8 cellular contexts compared by ENCODE assay signal in the genomic region with DNA sequence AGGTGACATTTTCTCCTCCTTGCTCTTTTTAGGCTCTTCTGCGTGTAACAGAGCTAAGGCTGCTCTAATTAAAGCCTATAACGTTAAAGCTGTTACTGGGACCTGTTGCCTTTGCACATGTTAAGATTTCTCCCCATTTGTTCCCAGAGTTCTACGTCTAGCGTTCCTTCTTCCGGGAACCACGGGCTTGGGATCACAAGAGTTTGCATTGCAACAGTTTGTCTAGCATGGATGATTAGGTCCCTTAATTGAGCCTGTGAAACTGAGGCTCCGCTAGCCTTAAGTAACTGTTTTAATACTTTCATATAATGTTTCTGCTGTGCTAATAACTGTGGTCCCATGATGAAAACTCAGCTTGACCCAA. TPM values are rescaled to one million over a fixed set of nuclear protein-coding genes. Genes with fewer than 3 reads are reported as not detected.
DNase-seq lines count a peak whose midpoint lies in the region; ATAC-seq and TF ChIP-seq lines count a peak whose summit lies in the region.

No MANE protein-coding gene starts in this region.

- H3K4me1 ChIP-seq in ES-I3 (ENCODE audit: insufficient read depth, low read length) = peaks cover 22% of the 10 kb centered on the region
- peaks cover 0 to 41% (median 0%) of the 10 kb centered on the region in 12 donors for H3K4me1 ChIP-seq in heart left ventricle
- H3K4me1 ChIP-seq in psoas muscle = peaks cover 6% of the 10 kb centered on the region

- TF ChIP-seq POLR2A in heart left ventricle (IDR thresholded peaks at IDR 0.05) = no peak

- H3K36me3 ChIP-seq in ES-I3 (ENCODE audit: insufficient read depth, low read length) (no peaks in the 10 kb centered on the region), heart left ventricle (no peaks in the 10 kb centered on the region), psoas muscle (ENCODE audit: insufficient read depth in 1 of 2, low read depth in 1 of 2) (no peaks in the 10 kb centered on the region)

- TF ChIP-seq CTCF in heart left ventricle (IDR thresholded peaks at IDR 0.05) (no peak), psoas muscle (IDR thresholded peaks at IDR 0.05) (no peak)

- no peak for DNase-seq in T-cell
- DNase-seq in heart left ventricle = no peak
- DNase-seq in psoas muscle = no peak
- DNase-seq in glomerular visceral epithelial cell (ENCODE audit: extremely low spot score) = no peak
- DNase-seq in NCI-H2196 treated with DMSO at 0.1 percent for 48 hours (lab: John Stamatoyannopoulos, UW; ENCODE audit: unreplicated experiment) = no peak
- DNase-seq in NCI-H446 treated with DMSO at 0.1 percent for 48 hours (lab: John Stamatoyannopoulos, UW) = no peak
- no peak for DNase-seq in COR-L47 (lab: John Stamatoyannopoulos, UW)

- no peaks in the 10 kb centered on the region for H3K27me3 Mint-ChIP-seq in T-cell

- H3K4me3 ChIP-seq in heart left ventricle (peak overlapping the region; percentile 9 to 61 (median 48)), psoas muscle (peak overlapping the region; percentile 63)

- peak overlapping the region; percentile 96 to 100 for H3K27ac Mint-ChIP-seq in T-cell

- no peaks in the 10 kb centered on the region for H3K9me3 ChIP-seq in ES-I3 (ENCODE audit: control insufficient read depth, insufficient read depth, low read length)
- no peaks in the 10 kb centered on the region for H3K9me3 ChIP-seq in heart left ventricle
- no peaks in the 10 kb centered on the region for H3K9me3 ChIP-seq in psoas muscle

- CTCF ChIA-PET in T-cell (lab: Charles Lee) = interaction anchor here (0.5 to 2.7 kb wide), 10 partner anchors 13 to 480 kb away, joined by 3 to 31 read pairs (median 4); no protein-coding TSS in a partner anchor

- H3K36me3 Mint-ChIP-seq in T-cell = peaks cover 21% of the 10 kb centered on the region

- peak overlapping the region; percentile 83 to 91 (median 91) for H3K4me3 Mint-ChIP-seq in T-cell

- 12 to 29% (median 22%) methylated on average over 7 of the region's 7 CpGs for WGBS in heart left ventricle, 4 donors
- WGBS in psoas muscle, 3 donors = 14 to 29% (median 18%) methylated on average over 7 of the region's 7 CpGs

- H3K4me1 Mint-ChIP-seq in T-cell = peaks cover 58 to 65% (median 63%) of the 10 kb centered on the region in 3 donors

- no peaks in the 10 kb centered on the region for H3K9me3 Mint-ChIP-seq in T-cell

- H3K27me3 ChIP-seq in heart left ventricle = peaks cover 0 to 15% (median 0%) of the 10 kb centered on the region in 9 donors
- peaks cover 0 to 10% (median 2%) of the 10 kb centered on the region in 3 donors for H3K27me3 ChIP-seq in psoas muscle (ENCODE audit: insufficient read depth in 3 of 3, low read length in 2 of 3)

- H3K27ac ChIP-seq in heart left ventricle = peak overlapping the region in 1 of 12 donors; percentile 87
- H3K27ac ChIP-seq in psoas muscle = no peak overlapping the region

- peak overlapping the region; percentile 31; the same call in 1 of the 2 replicates for H3K9ac ChIP-seq in ES-I3 (ENCODE audit: low read depth, low read length)

- intact Hi-C loops in heart left ventricle (cut with DNase I) = no loop called here
- intact Hi-C loops in psoas muscle (cut with DNase I) = no loop called here

- ATAC-seq in T-cell (replicated peaks in 1 of 4) (no peak), heart left ventricle (peak in 1 of 4 donors; percentile 7), psoas muscle (no peak)

- POLR2A ChIA-PET in T-cell (lab: Charles Lee) = interaction anchor here (0.5 to 2.6 kb wide), 5 partner anchors 26 to 1108 kb away, joined by 3 to 16 read pairs (median 8); partner anchors contain the start of gene YEATS4 (in 1 of the 2)

RNA-seq across cellular contexts. Expression of gene LYZ, which starts 16.7 kb away (rescaled TPM):
- 10 to 100 TPM in 1 of 5 donors, 1 to 10 TPM in 4; 3.4 to 17.4 (median 5.0) TPM for total RNA-seq in T-cell
- 100 to 1,000 TPM in 2 of 9 donors, 10 to 100 TPM in 4, 1 to 10 TPM in 3; 2.4 to 316 (median 18.2) TPM for total RNA-seq in heart left ventricle
- 10 to 100 TPM in 1 of 2 donors, 1 to 10 TPM in 1; 4.6 to 13.8 TPM for polyA plus RNA-seq in heart left ventricle
- 10 to 100 TPM in 1 of 4 donors, 1 to 10 TPM in 3; 6.1 to 26.7 (median 7.5) TPM for total RNA-seq in psoas muscle
- 1 to 10 TPM; 3.6 to 5.4 (median 5.0) TPM for polyA plus RNA-seq in psoas muscle

RNA-seq across cellular contexts. Expression of gene YEATS4, which starts 28.1 kb away (rescaled TPM):
- total RNA-seq in T-cell (10 to 100 TPM; 16.3 to 29.6 (median 21.5) TPM), heart left ventricle (10 to 100 TPM in 4 of 9 donors, 1 to 10 TPM in 5; 6.7 to 45.0 (median 9.9) TPM), psoas muscle (10 to 100 TPM in 2 of 4 donors, 1 to 10 TPM in 2; 6.2 to 12.4 (median 9.5) TPM)
- polyA plus RNA-seq in heart left ventricle (10 to 100 TPM in 1 of 2 donors, 1 to 10 TPM in 1; 4.0 to 20.9 TPM), psoas muscle (10 to 100 TPM; 12.4 to 17.7 (median 13.2) TPM)
